Comparison of ENCODE assay signal across 42 cellular contexts in genomic region chr18:31503011-31503410, GRCh38. TPM values are rescaled to one million over a fixed set of nuclear protein-coding genes. Genes with fewer than 3 reads are reported as not detected.
"Had no signal": no experiment of that assay in that cellular context is flagged by ENCODE, and none has a peak within 500 bp of the region (broad histone marks: within the 10 kb centered on the region; RNA-seq: fewer than 3 reads in every experiment).

No MANE protein-coding gene starts in this region.

- H3K27ac Mint-ChIP-seq: activated naive CD4-positive, alpha-beta T cell treated with anti-CD3 and anti-CD28 coated beads for 36 hours; activated naive CD4-positive, alpha-beta T cell treated with anti-CD3 and anti-CD28 coated beads, Interleukin-2, amount 10 ng/mL, durations not matched to agents 7 days and 5 days; activated naive CD4-positive, alpha-beta T cell treated with anti-CD3 and anti-CD28 coated beads, Interleukin-2, amount 50 U/mL, for 24 hours; activated naive CD4-positive, alpha-beta T cell treated with anti-CD3 and anti-CD28 coated beads, Interleukin-2, amount 50 U/mL, for 72 hours; activated naive CD8-positive, alpha-beta T cell; activated naive CD8-positive, alpha-beta T cell treated with anti-CD3 and anti-CD28 coated beads for 36 hours; activated naive CD8-positive, alpha-beta T cell treated with anti-CD3 and anti-CD28 coated beads, Interleukin-2, amount 10 ng/mL, durations not matched to agents 7 days and 5 days; activated naive CD8-positive, alpha-beta T cell treated with anti-CD3 and anti-CD28 coated beads, Interleukin-2, amount 50 U/mL, for 24 hours; activated T-cell treated with anti-CD3 and anti-CD28 coated beads, Interleukin-2, amount 50 U/mL, for 72 hours; activated T-helper 1 cell treated with anti-CD3 and anti-CD28 coated beads, Interleukin-12 subunit alpha, Interleukin-12 subunit beta, Interleukin-2, Interleukin-4 antibody, amounts not matched to agents 30 ng/mL and 10 ng/mL and 1 ng/mL, durations not matched to agents 14 hours and 24 hours and 36 hours; activated T-helper 17 cell treated with anti-CD3 and anti-CD28 coated beads, Interleukin-2, amount 50 U/mL, for 72 hours; activated T-helper 2 cell treated with anti-CD3 and anti-CD28 coated beads, Interferon-gamma antibody, Interleukin-2, Interleukin-4, amounts not matched to agents 10 μg/mL and 5 μg/mL and 100 μg/mL, durations not matched to agents 14 hours and 24 hours and 36 hours; brain had no signal

- H3K4me3 ChIP-seq: adrenal gland, ascending aorta, body of pancreas, breast epithelium, cardiac muscle cell had no signal

- H3K4me1 ChIP-seq: ascending aorta had no signal

- ATAC-seq: activated naive CD4-positive, alpha-beta T cell treated with anti-CD3 and anti-CD28 coated beads, Interleukin-2, amount 50 U/mL, for 72 hours; activated naive CD8-positive, alpha-beta T cell treated with anti-CD3 and anti-CD28 coated beads, Interleukin-2, amount 50 U/mL, for 24 hours; activated T-cell treated with anti-CD3 and anti-CD28 coated beads, Interleukin-2, amount 50 U/mL, for 4 hours; activated T-cell treated with anti-CD3 and anti-CD28 coated beads, Interleukin-2, amount 50 U/mL, for 72 hours; activated T-helper 17 cell treated with anti-CD3 and anti-CD28 coated beads, Interleukin-2, amount 50 U/mL, for 72 hours; body of pancreas had no signal

- H3K27ac ChIP-seq: adrenal gland, ascending aorta, body of pancreas, brain microvascular endothelial cell, breast epithelium, cardiac muscle cell had no signal

- FAIRE-seq: astrocyte, bronchial epithelial cell, colon had no signal

- DNase-seq: activated effector memory CD4-positive, alpha-beta T cell treated with anti-CD3 and anti-CD28 coated beads, Interleukin-2, amount 50 U/mL, for 16 hours; activated effector memory CD4-positive, alpha-beta T cell treated with Interleukin-2 at 50 U/mL for 16 hours; activated gamma-delta T cell; activated gamma-delta T cell treated with Interleukin-2 at 50 U/mL for 16 hours; activated naive CD4-positive, alpha-beta T cell; activated naive CD4-positive, alpha-beta T cell treated with anti-CD3 and anti-CD28 coated beads for 36 hours; activated naive CD4-positive, alpha-beta T cell treated with anti-CD3 and anti-CD28 coated beads, Interleukin-2, amount 10 ng/mL, durations not matched to agents 7 days and 5 days; activated naive CD4-positive, alpha-beta T cell treated with anti-CD3 and anti-CD28 coated beads, Interleukin-2, amount 50 U/mL, for 16 hours; activated naive CD4-positive, alpha-beta T cell treated with Interleukin-2 at 50 U/mL for 16 hours; activated naive CD8-positive, alpha-beta T cell treated with anti-CD3 and anti-CD28 coated beads for 36 hours; activated naive CD8-positive, alpha-beta T cell treated with anti-CD3 and anti-CD28 coated beads, Interleukin-2, amount 10 ng/mL, durations not matched to agents 7 days and 5 days; activated naive CD8-positive, alpha-beta T cell treated with anti-CD3 and anti-CD28 coated beads, Interleukin-2, amount 50 U/mL, for 24 hours; activated T-cell treated with anti-CD3 and anti-CD28 coated beads, Interleukin-2, amount 50 U/mL, for 4 hours; activated T-cell treated with anti-CD3 and anti-CD28 coated beads, Interleukin-2, amount 50 U/mL, for 48 hours; activated T-cell treated with anti-CD3 and anti-CD28 coated beads, Interleukin-2, amount 50 U/mL, for 72 hours; adrenal gland; amniotic stem cell; amygdala; anterior cingulate cortex; aorta; body of pancreas; brain microvascular endothelial cell; caudate nucleus; central memory CD4-positive, alpha-beta T cell; cerebellar nuclear complex had no signal

- H3K36me3 ChIP-seq: adrenal gland, ascending aorta, brain microvascular endothelial cell, breast epithelium, cardiac muscle cell had no signal

- H3K9me3 Mint-ChIP-seq: activated naive CD4-positive, alpha-beta T cell treated with anti-CD3 and anti-CD28 coated beads, Interleukin-2, amount 10 ng/mL, durations not matched to agents 7 days and 5 days; activated naive CD4-positive, alpha-beta T cell treated with anti-CD3 and anti-CD28 coated beads, Interleukin-2, amount 50 U/mL, for 24 hours; activated naive CD4-positive, alpha-beta T cell treated with anti-CD3 and anti-CD28 coated beads, Interleukin-2, amount 50 U/mL, for 72 hours; activated naive CD8-positive, alpha-beta T cell treated with anti-CD3 and anti-CD28 coated beads, Interleukin-2, amount 50 U/mL, for 24 hours; activated T-cell treated with anti-CD3 and anti-CD28 coated beads, Interleukin-2, amount 50 U/mL, for 4 hours; activated T-cell treated with anti-CD3 and anti-CD28 coated beads, Interleukin-2, amount 50 U/mL, for 72 hours; activated T-helper 1 cell treated with anti-CD3 and anti-CD28 coated beads, Interleukin-12 subunit alpha, Interleukin-12 subunit beta, Interleukin-2, Interleukin-4 antibody, amounts not matched to agents 30 ng/mL and 10 ng/mL and 1 ng/mL, durations not matched to agents 14 hours and 24 hours and 36 hours; activated T-helper 17 cell treated with anti-CD3 and anti-CD28 coated beads, Interleukin-2, amount 50 U/mL, for 72 hours; activated T-helper 2 cell treated with anti-CD3 and anti-CD28 coated beads, Interferon-gamma antibody, Interleukin-2, Interleukin-4, amounts not matched to agents 10 μg/mL and 5 μg/mL and 100 μg/mL, durations not matched to agents 14 hours and 24 hours and 36 hours; central memory CD8-positive, alpha-beta T cell had no signal

- H3K9me3 ChIP-seq: adrenal gland, ascending aorta, body of pancreas had no signal

- H3K4me3 Mint-ChIP-seq: activated naive CD4-positive, alpha-beta T cell treated with anti-CD3 and anti-CD28 coated beads for 36 hours; activated naive CD4-positive, alpha-beta T cell treated with anti-CD3 and anti-CD28 coated beads, Interleukin-2, amount 10 ng/mL, durations not matched to agents 7 days and 5 days; activated naive CD4-positive, alpha-beta T cell treated with anti-CD3 and anti-CD28 coated beads, Interleukin-2, amount 50 U/mL, for 24 hours; activated naive CD8-positive, alpha-beta T cell; activated naive CD8-positive, alpha-beta T cell treated with anti-CD3 and anti-CD28 coated beads for 36 hours; activated naive CD8-positive, alpha-beta T cell treated with anti-CD3 and anti-CD28 coated beads, Interleukin-2, amount 10 ng/mL, durations not matched to agents 7 days and 5 days; activated naive CD8-positive, alpha-beta T cell treated with anti-CD3 and anti-CD28 coated beads, Interleukin-2, amount 50 U/mL, for 24 hours; activated T-cell treated with anti-CD3 and anti-CD28 coated beads, Interleukin-2, amount 50 U/mL, for 4 hours; activated T-cell treated with anti-CD3 and anti-CD28 coated beads, Interleukin-2, amount 50 U/mL, for 72 hours; activated T-helper 1 cell treated with anti-CD3 and anti-CD28 coated beads, Interleukin-12 subunit alpha, Interleukin-12 subunit beta, Interleukin-2, Interleukin-4 antibody, amounts not matched to agents 30 ng/mL and 10 ng/mL and 1 ng/mL, durations not matched to agents 14 hours and 24 hours and 36 hours; activated T-helper 17 cell treated with anti-CD3 and anti-CD28 coated beads, Interleukin-2, amount 50 U/mL, for 72 hours; brain; central memory CD8-positive, alpha-beta T cell had no signal

- H3K36me3 Mint-ChIP-seq: activated naive CD4-positive, alpha-beta T cell treated with anti-CD3 and anti-CD28 coated beads, Interleukin-2, amount 10 ng/mL, durations not matched to agents 7 days and 5 days; activated naive CD4-positive, alpha-beta T cell treated with anti-CD3 and anti-CD28 coated beads, Interleukin-2, amount 50 U/mL, for 24 hours; activated naive CD4-positive, alpha-beta T cell treated with anti-CD3 and anti-CD28 coated beads, Interleukin-2, amount 50 U/mL, for 72 hours; activated naive CD8-positive, alpha-beta T cell; activated naive CD8-positive, alpha-beta T cell treated with anti-CD3 and anti-CD28 coated beads for 36 hours; activated naive CD8-positive, alpha-beta T cell treated with anti-CD3 and anti-CD28 coated beads, Interleukin-2, amount 10 ng/mL, durations not matched to agents 7 days and 5 days; brain had no signal

- H3K4me1 Mint-ChIP-seq: activated T-helper 17 cell treated with anti-CD3 and anti-CD28 coated beads, Interleukin-2, amount 50 U/mL, for 72 hours; central memory CD8-positive, alpha-beta T cell had no signal

- H3K27me3 ChIP-seq: adrenal gland, ascending aorta, body of pancreas, brain microvascular endothelial cell, breast epithelium, cardiac muscle cell had no signal

RNA-seq across cellular contexts. Expression of gene DSG3, which starts 55.5 kb away (rescaled TPM):
- total RNA-seq: activated naive CD4-positive, alpha-beta T cell treated with anti-CD3 and anti-CD28 coated beads for 36 hours; activated naive CD4-positive, alpha-beta T cell treated with anti-CD3 and anti-CD28 coated beads, Interleukin-2, amount 50 U/mL, for 72 hours; activated naive CD8-positive, alpha-beta T cell treated with anti-CD3 and anti-CD28 coated beads for 36 hours; activated naive CD8-positive, alpha-beta T cell treated with anti-CD3 and anti-CD28 coated beads, Interleukin-2, amount 10 ng/mL, durations not matched to agents 7 days and 5 days; activated T-cell treated with anti-CD3 and anti-CD28 coated beads, Interleukin-2, amount 50 U/mL, for 4 hours; activated T-cell treated with anti-CD3 and anti-CD28 coated beads, Interleukin-2, amount 50 U/mL, for 72 hours; activated T-helper 1 cell treated with anti-CD3 and anti-CD28 coated beads, Interleukin-12 subunit alpha, Interleukin-12 subunit beta, Interleukin-2, Interleukin-4 antibody, amounts not matched to agents 30 ng/mL and 10 ng/mL and 1 ng/mL, durations not matched to agents 14 hours and 24 hours and 36 hours; activated T-helper 17 cell treated with anti-CD3 and anti-CD28 coated beads, Interleukin-2, amount 50 U/mL, for 72 hours; activated T-helper 2 cell treated with anti-CD3 and anti-CD28 coated beads, Interferon-gamma antibody, Interleukin-2, Interleukin-4, amounts not matched to agents 10 μg/mL and 5 μg/mL and 100 μg/mL, durations not matched to agents 14 hours and 24 hours and 36 hours; aorta; ascending aorta; body of pancreas; cardiac muscle cell; cardiac septum; cerebellum; chondrocyte had no signal
